In the genomic region with DNA sequence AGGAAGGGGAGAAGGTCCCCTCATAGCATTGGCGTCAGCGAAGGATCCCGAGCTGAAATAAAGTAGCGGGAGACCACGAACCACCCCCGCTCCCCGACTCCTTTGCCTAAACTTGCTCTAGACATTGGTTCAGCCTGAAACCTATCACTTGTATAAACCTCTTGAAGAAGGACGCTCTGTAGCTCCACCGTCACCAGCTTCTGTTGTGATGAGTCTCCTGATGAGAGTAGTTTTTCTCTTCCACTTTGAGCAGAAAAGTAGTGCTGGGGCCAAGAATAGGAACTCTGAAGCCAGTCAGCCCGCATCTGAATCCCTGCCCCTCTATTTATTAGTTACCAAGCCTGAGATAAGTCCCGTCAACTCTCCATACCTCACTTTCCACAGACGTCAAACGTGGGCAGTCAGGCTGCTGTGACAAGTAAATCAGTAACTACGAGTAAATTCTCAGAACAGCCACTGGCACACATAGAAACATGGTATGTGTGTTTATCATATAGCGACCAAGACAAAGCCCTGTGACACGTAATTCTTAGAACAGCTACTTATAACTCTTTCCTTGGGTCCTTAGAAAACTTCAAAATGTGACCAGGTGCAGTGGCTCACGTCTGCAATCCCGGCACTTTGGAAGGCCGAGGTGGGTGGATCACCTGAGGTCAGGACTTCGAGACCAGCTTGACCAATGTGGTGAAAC, we compare ENCODE assay signal across 10 cellular contexts.
DNase-seq lines count a peak whose midpoint lies in the region; ATAC-seq and TF ChIP-seq lines count a peak whose summit lies in the region.
"Had no signal": no experiment of that assay in that cellular context is flagged by ENCODE, and none has a peak within 500 bp of the region (broad histone marks: within the 10 kb centered on the region; RNA-seq: fewer than 3 reads in every experiment).

No MANE protein-coding gene starts in this region.

- TF ChIP-seq CTCF in right atrium auricular region (IDR thresholded peaks at IDR 0.05), result no peak
- TF ChIP-seq CTCF in glutamatergic neuron (IDR thresholded peaks at IDR 0.05; ENCODE audit: partially characterized antibody, unreplicated experiment), result no peak
- no peak for TF ChIP-seq CTCF in A673 (conservative IDR thresholded peaks at IDR 0.05; ENCODE audit: low read depth, low read length)

- CTCF ChIA-PET in A673 (lab: Charles Lee), result no interaction called here

- H3K36me3 Mint-ChIP-seq in glutamatergic neuron (ENCODE audit: unreplicated experiment), result no peaks in the 10 kb centered on the region

- H3K4me3 Mint-ChIP-seq in glutamatergic neuron (ENCODE audit: unreplicated experiment), result no peak overlapping the region

- H3K27me3 Mint-ChIP-seq in glutamatergic neuron (ENCODE audit: unreplicated experiment), result no peaks in the 10 kb centered on the region

- POLR2A ChIA-PET in A673 (lab: Charles Lee; ENCODE audit: low non-redundant PET), result no interaction called here

- H3K36me3 ChIP-seq in right atrium auricular region (no peaks in the 10 kb centered on the region), A673 (ENCODE audit: insufficient read depth, low read length, poor library complexity, severe bottlenecking) (no peaks in the 10 kb centered on the region)
- H3K36me3 ChIP-seq: breast epithelium had no signal

- H3K4me3 ChIP-seq in right atrium auricular region (no peak overlapping the region), A673 (ENCODE audit: low read depth, low read length, poor library complexity, severe bottlenecking) (no peak overlapping the region)
- H3K4me3 ChIP-seq: breast epithelium had no signal

- DNase-seq in left kidney (ENCODE audit: low read depth, low spot score) (peak; percentile 43), right atrium auricular region (ENCODE audit: low spot score) (no peak), iPS-NIHi11 (ENCODE audit: low spot score) (no peak), glutamatergic neuron (no peak), A673 (ENCODE audit: low spot score) (no peak)

- H3K9me3 Mint-ChIP-seq in glutamatergic neuron (ENCODE audit: unreplicated experiment), result no peaks in the 10 kb centered on the region

- no TSS peak for BruUV-seq in A673 (replicated peaks; lab: Mats Ljungman, UMichigan)

- intact Hi-C loops in A673 (cut with micrococcal nuclease; ENCODE audit: unreplicated experiment), result no loop called here

- TF ChIP-seq POLR2A in GM18526 (IDR thresholded peaks at IDR 0.05; ENCODE audit: extremely low read depth, insufficient read length), result peak; percentile 12

- no peaks in the 10 kb centered on the region for H3K9me3 ChIP-seq in right atrium auricular region
- no peaks in the 10 kb centered on the region for H3K9me3 ChIP-seq in A673 (ENCODE audit: low read depth, low read length, poor library complexity, severe bottlenecking)

- peak; percentile 86 for ATAC-seq in GM21619 (IDR thresholded peaks at IDR 0.05; ENCODE audit: unreplicated experiment)
- ATAC-seq in HG03558 (IDR thresholded peaks at IDR 0.05; ENCODE audit: extremely low read depth, unreplicated experiment), result peak; percentile 59
- ATAC-seq: Panc1 had no signal

- peaks cover 2% of the 10 kb centered on the region for H3K4me1 Mint-ChIP-seq in glutamatergic neuron (ENCODE audit: low read depth, unreplicated experiment)

- H3K4me1 ChIP-seq in right atrium auricular region (no peaks in the 10 kb centered on the region), A673 (ENCODE audit: insufficient read depth, low read length, poor library complexity, severe bottlenecking) (no peaks in the 10 kb centered on the region)
- H3K4me1 ChIP-seq: breast epithelium had no signal

- no peaks in the 10 kb centered on the region for H3K27me3 ChIP-seq in right atrium auricular region
- H3K27me3 ChIP-seq in A673 (replicated peaks; ENCODE audit: insufficient read depth, low read depth, low read length, poor library complexity), result no peaks in the 10 kb centered on the region
- H3K27me3 ChIP-seq: breast epithelium had no signal

- H3K27ac ChIP-seq in right atrium auricular region (no peak overlapping the region), A673 (ENCODE audit: low read depth, low read length, poor library complexity, severe bottlenecking) (no peak overlapping the region)
- H3K27ac ChIP-seq: breast epithelium had no signal

- H3K27ac Mint-ChIP-seq in glutamatergic neuron (ENCODE audit: unreplicated experiment), result no peak overlapping the region
